Comparison of ENCODE assay signal across 8 cellular contexts in genomic region chr2:218291318-218291933, GRCh38. TPM values are rescaled to one million over a fixed set of nuclear protein-coding genes. Genes with fewer than 3 reads are reported as not detected.
A peak's percentile ranks its signal among the peaks of the same experiment; 100 is the strongest.
DNase-seq lines count a peak whose midpoint lies in the region; ATAC-seq, FAIRE-seq and TF ChIP-seq lines count a peak whose summit lies in the region.

No MANE protein-coding gene starts in this region.

- TF ChIP-seq CTCF in GM13977 (IDR thresholded peaks at IDR 0.05; ENCODE audit: extremely low read depth, insufficient read depth, missing control alignments), result no peak

- FAIRE-seq in GM12891 (lab: Jason Lieb, UNC), result no peak

- CTCF ChIA-PET in activated CD4-positive, alpha-beta memory T cell treated with anti-CD3 and anti-CD28 coated beads, Interleukin-2, amount 10 ng/mL, durations not matched to agents 7 days and 5 days (lab: Charles Lee), result interaction anchor here (1.0 to 11.2 kb wide), 10 partner anchors 11 to 368 kb away, joined by 3 to 126 read pairs (median 3); partner anchors contain the start of genes AAMP, BCS1L, PNKD and ZNF142

- H3K27ac Mint-ChIP-seq in activated CD4-positive, alpha-beta memory T cell treated with anti-CD3 and anti-CD28 coated beads, Interleukin-2, amount 10 ng/mL, durations not matched to agents 7 days and 5 days, result peak overlapping the region; percentile 95

- H3K4me3 Mint-ChIP-seq in activated CD4-positive, alpha-beta memory T cell treated with anti-CD3 and anti-CD28 coated beads, Interleukin-2, amount 10 ng/mL, durations not matched to agents 7 days and 5 days, result peak overlapping the region; percentile 82

- no peaks in the 10 kb centered on the region for H3K9me3 Mint-ChIP-seq in activated CD4-positive, alpha-beta memory T cell treated with anti-CD3 and anti-CD28 coated beads, Interleukin-2, amount 10 ng/mL, durations not matched to agents 7 days and 5 days

- ATAC-seq in HG03457 (IDR thresholded peaks at IDR 0.05; ENCODE audit: unreplicated experiment), result no peak

- H3K36me3 ChIP-seq in H7 (replicated peaks; ENCODE audit: control insufficient read depth, insufficient read depth, low read length), result no peaks in the 10 kb centered on the region
- H3K36me3 ChIP-seq in rectal smooth muscle tissue (ENCODE audit: control insufficient read depth, insufficient read depth, low read length), result no peaks in the 10 kb centered on the region

- DNase-seq in H7 (no peak), glomerular visceral epithelial cell (ENCODE audit: extremely low spot score) (peak; percentile 29), NCI-H774 (lab: John Stamatoyannopoulos, UW) (no peak), GM12891 (ENCODE audit: insufficient read length, low spot score) (no peak), GM13977 (ENCODE audit: low spot score) (no peak)
- DNase-seq in activated CD4-positive, alpha-beta memory T cell treated with anti-CD3 and anti-CD28 coated beads, Interleukin-2, amount 10 ng/mL, durations not matched to agents 7 days and 5 days, result no peak

- peak overlapping the region; percentile 88 for H3K9ac ChIP-seq in rectal smooth muscle tissue (ENCODE audit: low read length)

- in situ Hi-C loops in GM13977 (cut with MboI; ENCODE audit: low pct_unique_long_range_greater_than_20kb, low sequenced_read_pairs, unreplicated experiment), result loop anchor here (25.0 kb wide), 1 partner anchor 371 kb away; the partner anchor contains the start of genes BCS1L, RNF25, STK36 and ZNF142

- peaks cover 2% of the 10 kb centered on the region; the same call in 1 of the 2 replicates for H3K27me3 ChIP-seq in H7 (ENCODE audit: control insufficient read depth, insufficient read depth, low read length)
- H3K27me3 ChIP-seq in rectal smooth muscle tissue (ENCODE audit: control insufficient read depth, insufficient read depth, low read length), result no peaks in the 10 kb centered on the region

- H3K27me3 Mint-ChIP-seq in activated CD4-positive, alpha-beta memory T cell treated with anti-CD3 and anti-CD28 coated beads, Interleukin-2, amount 10 ng/mL, durations not matched to agents 7 days and 5 days, result no peaks in the 10 kb centered on the region

- H3K4me3 ChIP-seq in H7 (ENCODE audit: insufficient read depth, low read depth, low read length) (peak overlapping the region; percentile 68), rectal smooth muscle tissue (ENCODE audit: low read length) (peak overlapping the region; percentile 94)

- peak overlapping the region; percentile 96 for H3K27ac ChIP-seq in rectal smooth muscle tissue (ENCODE audit: low read depth, low read length)

- POLR2A ChIA-PET in activated CD4-positive, alpha-beta memory T cell treated with anti-CD3 and anti-CD28 coated beads, Interleukin-2, amount 10 ng/mL, durations not matched to agents 7 days and 5 days (lab: Charles Lee), result interaction anchor here (0.7 to 19.0 kb wide), 10 partner anchors 9 to 117 kb away, joined by 3 to 299 read pairs (median 5); partner anchors contain the start of genes AAMP, CATIP, CTDSP1 and PNKD

- H3K4me1 Mint-ChIP-seq in activated CD4-positive, alpha-beta memory T cell treated with anti-CD3 and anti-CD28 coated beads, Interleukin-2, amount 10 ng/mL, durations not matched to agents 7 days and 5 days, result peaks cover 78% of the 10 kb centered on the region

- TF ChIP-seq POLR2A in GM12891 (IDR thresholded peaks at IDR 0.05; ENCODE audit: low read depth, low read length), result no peak

- H3K36me3 Mint-ChIP-seq in activated CD4-positive, alpha-beta memory T cell treated with anti-CD3 and anti-CD28 coated beads, Interleukin-2, amount 10 ng/mL, durations not matched to agents 7 days and 5 days (ENCODE audit: low read depth), result peaks cover 22% of the 10 kb centered on the region

- peaks cover 35% of the 10 kb centered on the region for H3K4me1 ChIP-seq in rectal smooth muscle tissue (ENCODE audit: control insufficient read depth, insufficient read depth, low read length)

TF ChIP-seq in GM12891, 5 proteins besides CTCF, POLR2A, EP300 and RAD21:
- no peak for TF ChIP-seq POLR2AphosphoS5 (IDR thresholded peaks at IDR 0.05; ENCODE audit: low read depth, low read length)
- TF ChIP-seq TAF1 (IDR thresholded peaks at IDR 0.05; ENCODE audit: low read depth, low read length), result no peak
- no peak for TF ChIP-seq SPI1 (IDR thresholded peaks at IDR 0.05; ENCODE audit: low read depth, low read length)
- no peak for TF ChIP-seq POU2F2 (IDR thresholded peaks at IDR 0.05; ENCODE audit: low read depth, low read length)
- TF ChIP-seq PAX5 (IDR thresholded peaks at IDR 0.05; ENCODE audit: insufficient read depth, low read length, severe bottlenecking), result no peak

RNA-seq across cellular contexts. Expression of gene TMBIM1, which starts 0.9 kb away (rescaled TPM):
- total RNA-seq in H7 (2014; rRNA removed; shearing (Covaris generic)), result 34.1 and 35.6 TPM in 2 replicates
- total RNA-seq in activated CD4-positive, alpha-beta memory T cell treated with anti-CD3 and anti-CD28 coated beads, Interleukin-2, amount 10 ng/mL, durations not matched to agents 7 days and 5 days, result 100 to 1,000 TPM; 105 to 107 TPM
- polyA plus RNA-seq in GM12891 (2012; ENCODE audit: low read depth, missing spikeins), result 37.9 TPM

RNA-seq across cellular contexts. Expression of gene PNKD, which starts 21.1 kb away (rescaled TPM):
- 46.5 and 61.3 TPM in 2 replicates for total RNA-seq in H7 (2014; rRNA removed; shearing (Covaris generic))
- 10 to 100 TPM; 30.1 to 31.8 TPM for total RNA-seq in activated CD4-positive, alpha-beta memory T cell treated with anti-CD3 and anti-CD28 coated beads, Interleukin-2, amount 10 ng/mL, durations not matched to agents 7 days and 5 days
- polyA plus RNA-seq in GM12891 (2012; ENCODE audit: low read depth, missing spikeins), result 42.6 TPM

RNA-seq across cellular contexts. Expression of gene AAMP, which starts 21.5 kb away (rescaled TPM):
- total RNA-seq in H7 (2014; rRNA removed; shearing (Covaris generic)), result 139 and 141 TPM in 2 replicates
- total RNA-seq in activated CD4-positive, alpha-beta memory T cell treated with anti-CD3 and anti-CD28 coated beads, Interleukin-2, amount 10 ng/mL, durations not matched to agents 7 days and 5 days, result 10 to 100 TPM; 44.2 to 46.8 TPM
- 59.1 TPM for polyA plus RNA-seq in GM12891 (2012; ENCODE audit: low read depth, missing spikeins)

RNA-seq across cellular contexts. Expression of gene GPBAR1, which starts 30.6 kb away (rescaled TPM):
- 0.11 TPM in 1 of 2 replicates, not detected in the other for total RNA-seq in H7 (2014; rRNA removed; shearing (Covaris generic))
- under 1 TPM; 0.68 to 0.75 TPM for total RNA-seq in activated CD4-positive, alpha-beta memory T cell treated with anti-CD3 and anti-CD28 coated beads, Interleukin-2, amount 10 ng/mL, durations not matched to agents 7 days and 5 days
- polyA plus RNA-seq in GM12891 (2012; ENCODE audit: low read depth, missing spikeins), result 0.22 TPM
